Comparison of ENCODE assay signal across 8 cellular contexts in genomic region chr14:105491366-105492006, GRCh38. TPM values are rescaled to one million over a fixed set of nuclear protein-coding genes. Genes with fewer than 3 reads are reported as not detected.
DNase-seq lines count a peak whose midpoint lies in the region; ATAC-seq and TF ChIP-seq lines count a peak whose summit lies in the region.

No MANE protein-coding gene starts in this region.

- H3K4me3 ChIP-seq in Panc1 (ENCODE audit: low read depth in 2 of 2, low read length in 2 of 2) = peak overlapping the region; percentile 55 to 58
- peak overlapping the region; percentile 68 for H3K4me3 ChIP-seq in fibroblast of villous mesenchyme (ENCODE audit: low read depth, low read length)
- peak overlapping the region; percentile 4 to 46 (median 28) for H3K4me3 ChIP-seq in thyroid gland (replicated peaks in 1 of 3)

- peak overlapping the region; percentile 88 for H3K27ac Mint-ChIP-seq in activated T-helper 17 cell treated with anti-CD3 and anti-CD28 coated beads, Interleukin-2, amount 50 U/mL, for 72 hours

- H3K4me1 ChIP-seq in Panc1 (ENCODE audit: control insufficient read depth, insufficient read depth, low read length) (peaks cover 7% of the 10 kb centered on the region), thyroid gland (peaks cover 33 to 37% of the 10 kb centered on the region in 2 donors)

- CTCF ChIA-PET in Panc1 (lab: Charles Lee) = interaction anchor here (1.6 kb wide), 1 partner anchor 11 kb away, joined by 4 read pairs; no protein-coding TSS in a partner anchor

- H3K27ac ChIP-seq in Panc1 (ENCODE audit: low read length) = peak overlapping the region; percentile 54; the same call in 1 of the 2 replicates
- H3K27ac ChIP-seq in thyroid gland = peak overlapping the region in 2 of 3 donors; percentile 17 to 32

- ATAC-seq in HG03442 (IDR thresholded peaks at IDR 0.05; ENCODE audit: unreplicated experiment) = peak; percentile 3
- peak; percentile 14 for ATAC-seq in Panc1
- ATAC-seq in activated T-helper 17 cell treated with anti-CD3 and anti-CD28 coated beads, Interleukin-2, amount 50 U/mL, for 72 hours (replicated peaks) = peak; percentile 12
- ATAC-seq in omental fat pad (ENCODE audit: low FRiP score) = no peak

- peaks cover 9% of the 10 kb centered on the region for H3K4me1 Mint-ChIP-seq in activated T-helper 17 cell treated with anti-CD3 and anti-CD28 coated beads, Interleukin-2, amount 50 U/mL, for 72 hours

- H3K36me3 ChIP-seq in Panc1 (ENCODE audit: control insufficient read depth, insufficient read depth, low read length) (no peaks in the 10 kb centered on the region; the same call in 1 of the 2 replicates), thyroid gland (no peaks in the 10 kb centered on the region)

- H3K27me3 ChIP-seq in Panc1 (ENCODE audit: control insufficient read depth, insufficient read depth, low read length) = no peaks in the 10 kb centered on the region
- H3K27me3 ChIP-seq in thyroid gland = no peaks in the 10 kb centered on the region

- no peak for TF ChIP-seq CTCF in Panc1 (IDR thresholded peaks at IDR 0.05)
- TF ChIP-seq CTCF in fibroblast of villous mesenchyme (IDR thresholded peaks at IDR 0.05; ENCODE audit: insufficient read depth, low read depth, low read length) = no peak
- no peak for TF ChIP-seq CTCF in omental fat pad (IDR thresholded peaks at IDR 0.05)
- TF ChIP-seq CTCF in thyroid gland (IDR thresholded peaks at IDR 0.05) = no peak

- peak; percentile 89 for DNase-seq in ELF-1 (ENCODE audit: low read depth, low spot score)
- DNase-seq in Panc1 (ENCODE audit: low read depth, low spot score) = no peak
- peak; percentile 44 for DNase-seq in fibroblast of villous mesenchyme (ENCODE audit: low read depth)
- DNase-seq in omental fat pad (ENCODE audit: low spot score) = peak; percentile 66
- DNase-seq in thyroid gland = peak; percentile 38 to 42
- DNase-seq in cerebellum (ENCODE audit: low spot score) = no peak

- H3K4me3 Mint-ChIP-seq in activated T-helper 17 cell treated with anti-CD3 and anti-CD28 coated beads, Interleukin-2, amount 50 U/mL, for 72 hours = peak overlapping the region; percentile 81

- TSS peak; percentile 28 for BruUV-seq in Panc1 (replicated peaks; lab: Mats Ljungman, UMichigan)

- peaks cover 33% of the 10 kb centered on the region for H3K36me3 Mint-ChIP-seq in activated T-helper 17 cell treated with anti-CD3 and anti-CD28 coated beads, Interleukin-2, amount 50 U/mL, for 72 hours (ENCODE audit: low read depth)

- POLR2A ChIA-PET in Panc1 (lab: Charles Lee) = interaction anchor here (0.7 kb wide), 1 partner anchor 11 kb away, joined by 21 read pairs; no protein-coding TSS in a partner anchor

- no peaks in the 10 kb centered on the region for H3K27me3 Mint-ChIP-seq in activated T-helper 17 cell treated with anti-CD3 and anti-CD28 coated beads, Interleukin-2, amount 50 U/mL, for 72 hours

- H3K9me3 ChIP-seq in Panc1 (ENCODE audit: control insufficient read depth, insufficient read depth, low read depth, low read length) = no peaks in the 10 kb centered on the region
- no peaks in the 10 kb centered on the region for H3K9me3 ChIP-seq in thyroid gland

- intact Hi-C loops in Panc1 (cut with micrococcal nuclease; ENCODE audit: unreplicated experiment) (no loop called here), thyroid gland (cut with DNase I) (loop anchor here (5.0 kb wide), 2 partner anchors 44 to 179 kb away; partner anchors contain the start of gene PACS2)

- 7 to 8% methylated on average over 4 to 22 of the region's 53 CpGs for WGBS in thyroid gland, 2 donors

- TF ChIP-seq POLR2A in thyroid gland (IDR thresholded peaks at IDR 0.05) = no peak

- H3K9me3 Mint-ChIP-seq in activated T-helper 17 cell treated with anti-CD3 and anti-CD28 coated beads, Interleukin-2, amount 50 U/mL, for 72 hours = no peaks in the 10 kb centered on the region

- in situ Hi-C loops in Panc1 (cut with HindIII; ENCODE audit: low pct_unique_long_range_greater_than_20kb, low sequenced_read_pairs) = no loop called here

RNA-seq across cellular contexts. Expression of gene TEDC1, which starts 0.4 kb away (rescaled TPM):
- total RNA-seq in Panc1 (2021; ENCODE audit: unreplicated experiment) (47.8 TPM), fibroblast of villous mesenchyme (7.3 and 8.4 TPM in 2 replicates), omental fat pad (10 to 100 TPM in 2 of 4 donors, 1 to 10 TPM in 2; 2.8 to 18.9 (median 7.4) TPM), thyroid gland (10 to 100 TPM in 2 of 4 donors, 1 to 10 TPM in 2; 3.4 to 13.9 (median 8.5) TPM), cerebellum (6.8 TPM)
- 42.5 TPM for polyA plus RNA-seq in Panc1 (2012; ENCODE audit: insufficient read length)
- 10 to 100 TPM; 23.3 to 39.1 TPM for total RNA-seq in activated T-helper 17 cell treated with anti-CD3 and anti-CD28 coated beads, Interleukin-2, amount 50 U/mL, for 72 hours

RNA-seq across cellular contexts. Expression of gene CRIP1, which starts 4.8 kb away (rescaled TPM):
- total RNA-seq in Panc1 (2021; ENCODE audit: unreplicated experiment) (1,056 TPM), fibroblast of villous mesenchyme (1.3 and 2.6 TPM in 2 replicates), omental fat pad (10 to 100 TPM; 18.5 to 88.6 (median 43.9) TPM), thyroid gland (10 to 100 TPM in 3 of 4 donors, 1 to 10 TPM in 1; 6.0 to 30.8 (median 18.5) TPM), cerebellum (0.73 TPM)
- polyA plus RNA-seq in Panc1 (2012; ENCODE audit: insufficient read length) = 2,110 TPM
- total RNA-seq in activated T-helper 17 cell treated with anti-CD3 and anti-CD28 coated beads, Interleukin-2, amount 50 U/mL, for 72 hours = 100 to 1,000 TPM; 271 to 358 TPM

RNA-seq across cellular contexts. Expression of gene CRIP2, which starts 16.9 kb away (rescaled TPM):
- 280 TPM for total RNA-seq in Panc1 (2021; ENCODE audit: unreplicated experiment)
- 1,001 TPM for polyA plus RNA-seq in Panc1 (2012; ENCODE audit: insufficient read length)
- total RNA-seq in activated T-helper 17 cell treated with anti-CD3 and anti-CD28 coated beads, Interleukin-2, amount 50 U/mL, for 72 hours = 1 to 10 TPM in 1 of 2 donors, under 1 TPM in 1; 0.97 to 2.2 TPM
- 8.6 and 18.0 TPM in 2 replicates for total RNA-seq in fibroblast of villous mesenchyme
- total RNA-seq in omental fat pad = 100 to 1,000 TPM in 2 of 4 donors, 10 to 100 TPM in 2; 63.4 to 177 (median 122) TPM
- total RNA-seq in thyroid gland = 100 to 1,000 TPM; 101 to 160 (median 136) TPM
- 49.7 TPM for total RNA-seq in cerebellum

RNA-seq across cellular contexts. Expression of gene TMEM121, which starts 34.9 kb away (rescaled TPM):
- total RNA-seq in Panc1 (2021; ENCODE audit: unreplicated experiment) (4.6 TPM), fibroblast of villous mesenchyme (2.9 and 5.2 TPM in 2 replicates), omental fat pad (1 to 10 TPM; 3.5 to 5.6 (median 4.1) TPM), thyroid gland (10 to 100 TPM in 3 of 4 donors, 1 to 10 TPM in 1; 9.3 to 19.1 (median 15.2) TPM), cerebellum (12.5 TPM)
- 8.4 TPM for polyA plus RNA-seq in Panc1 (2012; ENCODE audit: insufficient read length)
- total RNA-seq in activated T-helper 17 cell treated with anti-CD3 and anti-CD28 coated beads, Interleukin-2, amount 50 U/mL, for 72 hours = 10 to 100 TPM in 1 of 2 donors, 1 to 10 TPM in 1; 2.5 to 12.3 TPM

Comparison
In these comparisons a context has a peak if more than half of its experiments do, and no peak if none do; other contexts are left out.
1. DNase-seq: peak in ELF-1 (single experiment), fibroblast of villous mesenchyme (single experiment), omental fat pad (single experiment) and thyroid gland (2 of 2); none in Panc1 (single experiment) and cerebellum (single experiment).
2. Peak in every context shown above with its lines, with median percentiles within 50 percentile points of each other: H3K4me3 ChIP-seq.